Comparison of ENCODE assay signal across 17 cellular contexts in the genomic region with DNA sequence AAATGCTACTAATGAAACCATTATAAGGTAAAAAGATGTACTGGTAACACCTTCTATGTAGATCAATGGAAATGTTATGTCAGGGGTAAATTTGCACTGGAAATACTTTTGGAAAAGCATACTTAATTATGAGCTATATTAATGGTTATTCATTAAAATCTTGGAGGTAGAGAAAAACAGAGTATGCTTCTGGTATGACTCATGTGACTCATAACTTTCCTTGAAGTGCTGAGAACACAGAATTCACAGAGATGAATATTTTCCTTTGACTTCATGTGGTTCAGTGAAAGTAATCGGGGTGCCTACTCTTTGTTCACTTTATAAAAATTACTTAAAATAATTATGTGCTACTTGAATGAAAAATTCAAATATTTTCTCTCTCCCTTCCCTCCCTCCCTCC.
A peak's percentile ranks its signal among the peaks of the same experiment; 100 is the strongest.
DNase-seq lines count a peak whose midpoint lies in the region; ATAC-seq, FAIRE-seq and TF ChIP-seq lines count a peak whose summit lies in the region.
"Had no signal": no experiment of that assay in that cellular context is flagged by ENCODE, and none has a peak within 500 bp of the region (broad histone marks: within the 10 kb centered on the region; RNA-seq: fewer than 3 reads in every experiment).

No MANE protein-coding gene starts in this region.

- peaks cover 11% of the 10 kb centered on the region for H3K9me3 Mint-ChIP-seq in chondrocyte (ENCODE audit: low read depth)

- H3K4me2 ChIP-seq in OCI-LY3 (ENCODE audit: low read length), result peak overlapping the region; percentile 22; the same call in 1 of the 2 replicates
- H3K4me2 ChIP-seq in K562 (ENCODE audit: insufficient read depth, low read length), result no peak overlapping the region
- H3K4me2 ChIP-seq: GM23338 had no signal

- H3K27ac ChIP-seq in OCI-LY3 (ENCODE audit: low read length) (no peak overlapping the region), K562 (ENCODE audit: extremely low read depth, low read depth, low read length) (no peak overlapping the region), upper lobe of right lung (no peak overlapping the region), A673 (ENCODE audit: low read depth, low read length, poor library complexity, severe bottlenecking) (no peak overlapping the region)
- H3K27ac ChIP-seq: C4-2B had no signal

- H3K4me3 ChIP-seq in OCI-LY3 (ENCODE audit: low read length), result no peak overlapping the region
- no peak overlapping the region for H3K4me3 ChIP-seq in K562
- no peak overlapping the region for H3K4me3 ChIP-seq in fibroblast of villous mesenchyme (ENCODE audit: low read depth, low read length)
- no peak overlapping the region for H3K4me3 ChIP-seq in upper lobe of right lung
- H3K4me3 ChIP-seq in A673 (ENCODE audit: low read depth, low read length, poor library complexity, severe bottlenecking), result no peak overlapping the region
- H3K4me3 ChIP-seq: GM23338 had no signal

- H3K27me3 Mint-ChIP-seq in chondrocyte (ENCODE audit: low read depth), result peaks cover 2% of the 10 kb centered on the region

- in situ Hi-C loops in K562 (cut with MboI), result no loop called here

- H3K4me3 Mint-ChIP-seq in chondrocyte (ENCODE audit: unreplicated experiment), result no peak overlapping the region
- H3K4me3 Mint-ChIP-seq: GM23338 had no signal

- no peaks in the 10 kb centered on the region for H3K9me3 ChIP-seq in OCI-LY3 (ENCODE audit: insufficient read depth, low read length)
- no peaks in the 10 kb centered on the region for H3K9me3 ChIP-seq in K562 (replicated peaks; ENCODE audit: control insufficient read depth, insufficient read depth, low read depth, low read length)
- H3K9me3 ChIP-seq in upper lobe of right lung, result no peaks in the 10 kb centered on the region
- H3K9me3 ChIP-seq in A673 (ENCODE audit: low read depth, low read length, poor library complexity, severe bottlenecking), result peaks cover 23% of the 10 kb centered on the region

- WGBS in K562 (ENCODE audit: insufficient coverage, low coverage, missing lambda C conversion rate), result no CpG with 5 or more reads among the region's 1 CpG

- no peak overlapping the region for H3K27ac Mint-ChIP-seq in chondrocyte (ENCODE audit: unreplicated experiment)
- H3K27ac Mint-ChIP-seq: GM23338 had no signal

- H3K36me3 Mint-ChIP-seq in chondrocyte (ENCODE audit: low read depth), result no peaks in the 10 kb centered on the region

- DNase-seq in K562 (ENCODE audit: extremely low read depth in 1 of 4, low spot score in 3 of 4) (no peak), fibroblast of villous mesenchyme (ENCODE audit: low read depth) (peak; percentile 0), urothelium cell line (ENCODE audit: low spot score) (peak; percentile 14), upper lobe of right lung (no peak), A673 (ENCODE audit: low spot score) (no peak), chondrocyte (ENCODE audit: low spot score) (no peak)
- DNase-seq: AML-193, DMS79, NCI-H1105 treated with DMSO at 0.1 percent for 48 hours, NCI-H187, NCI-H2107, NCI-H510A treated with DMSO at 0.1 percent for 48 hours, NCI-H82 had no signal

- H4K20me1 ChIP-seq in OCI-LY3 (ENCODE audit: insufficient read depth, low read length) (no peaks in the 10 kb centered on the region), K562 (replicated peaks; ENCODE audit: control insufficient read depth, insufficient read depth, low read length) (no peaks in the 10 kb centered on the region)

- H3K36me3 ChIP-seq in OCI-LY3 (replicated peaks; ENCODE audit: low read depth, low read length) (no peaks in the 10 kb centered on the region), K562 (ENCODE audit: control insufficient read depth, insufficient read depth, low read length) (no peaks in the 10 kb centered on the region), upper lobe of right lung (no peaks in the 10 kb centered on the region), A673 (ENCODE audit: insufficient read depth, low read length, poor library complexity, severe bottlenecking) (no peaks in the 10 kb centered on the region)

- TF ChIP-seq POLR2A in K562 (conservative IDR thresholded peaks at IDR 0.05), result no peak

- no peaks in the 10 kb centered on the region for H3K4me1 Mint-ChIP-seq in chondrocyte (ENCODE audit: low read depth)
- H3K4me1 Mint-ChIP-seq: GM23338 had no signal

- peaks cover 13% of the 10 kb centered on the region for H3K4me1 ChIP-seq in OCI-LY3 (ENCODE audit: low read length)
- no peaks in the 10 kb centered on the region for H3K4me1 ChIP-seq in K562 (replicated peaks in 1 of 2; ENCODE audit: control insufficient read depth in 2 of 2, insufficient read depth in 2 of 2, low read length in 2 of 2)
- no peaks in the 10 kb centered on the region for H3K4me1 ChIP-seq in upper lobe of right lung
- H3K4me1 ChIP-seq in A673 (ENCODE audit: insufficient read depth, low read length, poor library complexity, severe bottlenecking), result no peaks in the 10 kb centered on the region

- H3K79me2 ChIP-seq in OCI-LY3 (ENCODE audit: low read length) (no peaks in the 10 kb centered on the region), K562 (ENCODE audit: control insufficient read depth, insufficient read depth, low read length) (no peaks in the 10 kb centered on the region)

- no peak for TF ChIP-seq RAD21 in K562 (CRISPR knock-in tag; conservative IDR thresholded peaks at IDR 0.05 in 1 of 2, IDR thresholded peaks at IDR 0.05 in 1 of 2)

- H2AFZ ChIP-seq in OCI-LY3 (ENCODE audit: low read depth, low read length), result no peak overlapping the region
- H2AFZ ChIP-seq in K562 (ENCODE audit: low read depth, low read length), result no peak overlapping the region
- H2AFZ ChIP-seq: GM23338 had no signal

- TF ChIP-seq CTCF in OCI-LY3 (IDR thresholded peaks at IDR 0.05; ENCODE audit: low read depth, low read length) (no peak), K562 (IDR thresholded peaks at IDR 0.05 in 2 of 3, conservative IDR thresholded peaks at IDR 0.05 in 1 of 3; ENCODE audit: insufficient read depth in 2 of 3, low read depth in 1 of 3, low read length in 3 of 3) (no peak), fibroblast of villous mesenchyme (IDR thresholded peaks at IDR 0.05; ENCODE audit: insufficient read depth, low read depth, low read length) (no peak), upper lobe of right lung (IDR thresholded peaks at IDR 0.05) (no peak), A673 (conservative IDR thresholded peaks at IDR 0.05; ENCODE audit: low read depth, low read length) (no peak), chondrocyte (IDR thresholded peaks at IDR 0.05) (no peak)

- H3K9ac ChIP-seq in OCI-LY3 (ENCODE audit: low read length), result no peak overlapping the region
- no peak overlapping the region for H3K9ac ChIP-seq in K562 (ENCODE audit: insufficient read depth in 1 of 2, low read depth in 2 of 2, low read length in 2 of 2)

- ATAC-seq in K562 (no peak), upper lobe of right lung (no peak)
- ATAC-seq: GM23338, HCT116 had no signal

- no peaks in the 10 kb centered on the region for H3K9me1 ChIP-seq in K562 (ENCODE audit: control insufficient read depth, insufficient read depth, low read length)

- BruUV-seq in K562 (replicated peaks; lab: Mats Ljungman, UMichigan), result no TSS peak
- BruUV-seq in A673 (replicated peaks; lab: Mats Ljungman, UMichigan), result no TSS peak

- POLR2A ChIA-PET in K562 (lab: Yijun Ruan, JAX) (no interaction called here), A673 (lab: Charles Lee; ENCODE audit: low non-redundant PET) (no interaction called here)

- H3K27me3 ChIP-seq in OCI-LY3 (ENCODE audit: low read depth, low read length) (no peaks in the 10 kb centered on the region), K562 (ENCODE audit: control insufficient read depth in 2 of 2, insufficient read depth in 2 of 2, low read length in 2 of 2) (no peaks in the 10 kb centered on the region), upper lobe of right lung (no peaks in the 10 kb centered on the region), A673 (replicated peaks; ENCODE audit: insufficient read depth, low read depth, low read length, poor library complexity) (no peaks in the 10 kb centered on the region)

- FAIRE-seq in K562 (lab: Jason Lieb, UNC) (no peak), urothelium cell line (lab: Jason Lieb, UNC) (no peak)

- CTCF ChIA-PET in K562 (lab: Yijun Ruan, JAX; ENCODE audit: low intra/inter-chr PET ratio), result no interaction called here
- CTCF ChIA-PET in A673 (lab: Charles Lee), result no interaction called here

- intact Hi-C loops in K562 (cut with micrococcal nuclease) (no loop called here), upper lobe of right lung (cut with DNase I) (no loop called here), A673 (cut with micrococcal nuclease; ENCODE audit: unreplicated experiment) (no loop called here)

- TF ChIP-seq EP300 in K562 (IDR thresholded peaks at IDR 0.05; ENCODE audit: low read length), result no peak

TF ChIP-seq in K562, 482 proteins besides CTCF, POLR2A, EP300 and RAD21:
- TF ChIP-seq PCBP2 (IDR thresholded peaks at IDR 0.05; ENCODE audit: low read depth, low read length, poor library complexity, severe bottlenecking) (peak; percentile 10), CHCHD3 (CRISPR knock-in tag; IDR thresholded peaks at IDR 0.05) (no peak)

Comparison
In these comparisons a context has a peak if more than half of its experiments do, and no peak if none do; other contexts are left out.
1. DNase-seq: peak in fibroblast of villous mesenchyme (single experiment) and urothelium cell line (single experiment); none in K562 (0 of 4), upper lobe of right lung (single experiment), A673 (single experiment) and chondrocyte (single experiment).